ENCODE assay signal across 24 cellular contexts in genomic region chr10:71060636-71061426, GRCh38.
"Had no signal": no experiment of that assay in that cellular context is flagged by ENCODE, and none has a peak within 500 bp of the region (broad histone marks: within the 10 kb centered on the region; RNA-seq: fewer than 3 reads in every experiment).

No MANE protein-coding gene starts in this region.

- H3K36me3 ChIP-seq: esophagus muscularis mucosa, gastrocnemius medialis, left ventricle myocardium inferior, lower lobe of right lung, prostate gland, right lobe of liver, suprapubic skin, thyroid gland, upper lobe of left lung, vagina had no signal

- H3K9me3 Mint-ChIP-seq: immature natural killer cell; memory B cell; natural killer cell treated with Interleukin-12 subunit alpha and Interleukin-12 subunit beta and Interleukin-15 and Interleukin-18, amount 100 ng/mL, for 72 hours; stimulated activated effector memory CD8-positive, alpha-beta T cell treated with anti-CD3 and anti-CD28 coated beads, Interleukin-12 subunit alpha, Interleukin-12 subunit beta, amount 100 ng/mL, for 72 hours had no signal

- H3K9me3 ChIP-seq: esophagus muscularis mucosa, gastrocnemius medialis, left ventricle myocardium inferior, lower lobe of right lung, prostate gland, right lobe of liver, suprapubic skin, thyroid gland, upper lobe of left lung, vagina had no signal

- H3K27ac Mint-ChIP-seq: immature natural killer cell; memory B cell; natural killer cell treated with Interleukin-12 subunit alpha and Interleukin-12 subunit beta and Interleukin-15 and Interleukin-18, amount 100 ng/mL, for 72 hours; stimulated activated effector memory CD8-positive, alpha-beta T cell treated with anti-CD3 and anti-CD28 coated beads, Interleukin-12 subunit alpha, Interleukin-12 subunit beta, amount 100 ng/mL, for 72 hours had no signal

- H3K36me3 Mint-ChIP-seq: immature natural killer cell; memory B cell; natural killer cell treated with Interleukin-12 subunit alpha and Interleukin-12 subunit beta and Interleukin-15 and Interleukin-18, amount 100 ng/mL, for 72 hours; stimulated activated effector memory CD8-positive, alpha-beta T cell treated with anti-CD3 and anti-CD28 coated beads, Interleukin-12 subunit alpha, Interleukin-12 subunit beta, amount 100 ng/mL, for 72 hours had no signal

- H3K27me3 ChIP-seq: esophagus muscularis mucosa, gastrocnemius medialis, right lobe of liver, suprapubic skin, thyroid gland, upper lobe of left lung, vagina had no signal

- H3K27ac ChIP-seq: epithelial cell of prostate, esophagus muscularis mucosa, gastrocnemius medialis, left ventricle myocardium inferior, lower lobe of right lung, parathyroid adenoma, prostate gland, right lobe of liver, suprapubic skin, thyroid gland, upper lobe of left lung, vagina had no signal

- H3K4me3 ChIP-seq: esophagus muscularis mucosa, gastrocnemius medialis, left ventricle myocardium inferior, lower lobe of right lung, prostate gland, right lobe of liver, suprapubic skin, thyroid gland, upper lobe of left lung, vagina had no signal

- H3K4me3 Mint-ChIP-seq: immature natural killer cell; memory B cell; natural killer cell treated with Interleukin-12 subunit alpha and Interleukin-12 subunit beta and Interleukin-15 and Interleukin-18, amount 100 ng/mL, for 72 hours; stimulated activated effector memory CD8-positive, alpha-beta T cell treated with anti-CD3 and anti-CD28 coated beads, Interleukin-12 subunit alpha, Interleukin-12 subunit beta, amount 100 ng/mL, for 72 hours had no signal

- H3K4me1 Mint-ChIP-seq: immature natural killer cell; memory B cell; stimulated activated effector memory CD8-positive, alpha-beta T cell treated with anti-CD3 and anti-CD28 coated beads, Interleukin-12 subunit alpha, Interleukin-12 subunit beta, amount 100 ng/mL, for 72 hours had no signal

- DNase-seq: cortex of kidney; effector memory CD4-positive, alpha-beta T cell; gastrocnemius medialis; immature natural killer cell; left cardiac atrium; left ventricle myocardium inferior; lower lobe of right lung; midbrain; occipital lobe; right lobe of liver; stimulated activated CD4-positive, alpha-beta T cell treated with anti-CD3 and anti-CD28 coated beads, Interleukin-4, amount 100 ng/mL, for 1 hour; stimulated activated CD8-positive, alpha-beta memory T cell treated with anti-CD3 and anti-CD28 coated beads, Interleukin-4, amount 100 ng/mL, for 48 hours; stimulated activated naive CD8-positive, alpha-beta T cell treated with anti-CD3 and anti-CD28 coated beads, Interleukin-15, Interleukin-2, amounts not matched to agents 100 U/mL and 50 U/mL, for 24 hours; thyroid gland; upper lobe of left lung had no signal

- H3K9ac ChIP-seq: parathyroid adenoma had no signal

- H3K4me1 ChIP-seq: lower lobe of right lung, parathyroid adenoma, prostate gland, right lobe of liver, suprapubic skin, thyroid gland, upper lobe of left lung, vagina had no signal
